1 cellular context compared by ENCODE assay signal in the genomic region with DNA sequence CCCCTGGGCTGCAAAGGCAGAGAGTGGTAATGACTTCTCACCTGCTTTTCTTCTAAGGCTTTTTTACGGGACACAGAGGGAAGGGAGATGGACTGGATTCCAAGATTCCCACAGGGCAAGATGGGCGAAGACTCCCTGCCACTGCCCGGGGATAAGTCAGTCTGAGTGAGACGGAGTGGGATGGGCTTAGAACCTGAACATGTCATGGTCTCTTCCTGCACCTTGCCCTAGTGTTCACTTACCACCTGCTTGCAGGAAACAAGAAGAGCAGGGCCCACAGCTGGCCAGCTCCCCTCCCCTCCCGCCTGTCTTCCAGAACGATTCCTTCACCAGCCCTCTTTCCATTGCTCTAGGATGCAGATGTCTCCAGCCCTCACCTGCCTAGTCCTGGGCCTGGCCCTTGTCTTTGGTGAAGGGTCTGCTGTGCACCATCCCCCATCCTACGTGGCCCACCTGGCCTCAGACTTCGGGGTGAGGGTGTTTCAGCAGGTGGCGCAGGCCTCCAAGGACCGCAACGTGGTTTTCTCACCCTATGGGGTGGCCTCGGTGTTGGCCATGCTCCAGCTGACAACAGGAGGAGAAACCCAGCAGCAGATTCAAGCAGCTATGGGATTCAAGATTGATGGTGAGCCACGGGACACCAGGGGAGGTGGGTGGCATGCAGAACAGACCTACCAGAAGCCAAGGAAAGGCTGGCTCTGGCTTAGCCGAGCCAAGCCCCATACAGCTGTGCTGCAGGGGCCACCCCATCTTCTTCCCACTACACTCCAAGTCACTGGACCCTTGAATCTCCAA.
A peak's percentile ranks its signal among the peaks of the same experiment; 100 is the strongest.
TF ChIP-seq lines count a peak whose summit lies in the region.

No MANE protein-coding gene starts in this region.

TF ChIP-seq in HepG2, 621 proteins besides CTCF, POLR2A, EP300 and RAD21 (continued from another document and continues in another):
- TF ChIP-seq ZNF281 (CRISPR knock-in tag; IDR thresholded peaks at IDR 0.05; ENCODE audit: borderline replicate concordance) (no peak), ZNF550 (CRISPR knock-in tag; IDR thresholded peaks at IDR 0.05; ENCODE audit: borderline replicate concordance) (no peak), ZNF235 (CRISPR knock-in tag; IDR thresholded peaks at IDR 0.05; ENCODE audit: borderline replicate concordance) (0 out of 2 replicates have a peak, but pooled peaks have one; percentile 25), ZFP91 (CRISPR knock-in tag; IDR thresholded peaks at IDR 0.05; ENCODE audit: borderline replicate concordance) (no peak), ZFP37 (CRISPR knock-in tag; IDR thresholded peaks at IDR 0.05; ENCODE audit: borderline replicate concordance) (peak; percentile 61; the same call in 1 of the 2 replicates), ZNF512B (CRISPR knock-in tag; IDR thresholded peaks at IDR 0.05; ENCODE audit: borderline replicate concordance) (no peak), CENPT (CRISPR knock-in tag; IDR thresholded peaks at IDR 0.05; ENCODE audit: low read depth) (no peak), GATA4 (IDR thresholded peaks at IDR 0.05; ENCODE audit: borderline replicate concordance, low read depth) (0 out of 2 replicates have a peak, but pooled peaks have one; percentile 21), ZFY (CRISPR knock-in tag; IDR thresholded peaks at IDR 0.05) (peak; percentile 18; the same call in 1 of the 2 replicates), ZNF816 (CRISPR knock-in tag; IDR thresholded peaks at IDR 0.05; ENCODE audit: borderline replicate concordance) (peak; percentile 67), AKAP8 (CRISPR knock-in tag; IDR thresholded peaks at IDR 0.05) (peak; percentile 88), ZSCAN29 (CRISPR knock-in tag; conservative IDR thresholded peaks at IDR 0.05) (no peak; the same call in 1 of the 2 replicates), HCFC1 (IDR thresholded peaks at IDR 0.05; ENCODE audit: low read depth, low read length) (no peak), SSRP1 (CRISPR knock-in tag; IDR thresholded peaks at IDR 0.05) (no peak), MATR3 (CRISPR knock-in tag; IDR thresholded peaks at IDR 0.05) (no peak), NKX3-1 (CRISPR knock-in tag; IDR thresholded peaks at IDR 0.05) (no peak), POLR2G (IDR thresholded peaks at IDR 0.05; ENCODE audit: low read depth, low read length) (peak; percentile 24; the same call in 1 of the 2 replicates), MED1 (CRISPR knock-in tag; IDR thresholded peaks at IDR 0.05) (peak; percentile 25), CBX2 (IDR thresholded peaks at IDR 0.05; ENCODE audit: low read depth, low read length) (no peak), CBX2 (CRISPR knock-in tag; IDR thresholded peaks at IDR 0.05; ENCODE audit: low read depth) (no peak), SNAPC2 (CRISPR knock-in tag; IDR thresholded peaks at IDR 0.05) (no peak; the same call in 1 of the 2 replicates), ZNF652 (CRISPR knock-in tag; IDR thresholded peaks at IDR 0.05; ENCODE audit: borderline replicate concordance, low read depth) (no peak), ZNF367 (CRISPR knock-in tag; IDR thresholded peaks at IDR 0.05; ENCODE audit: borderline replicate concordance) (no peak), ATF1 (CRISPR knock-in tag; IDR thresholded peaks at IDR 0.05) (no peak), ZNF512 (CRISPR knock-in tag; IDR thresholded peaks at IDR 0.05) (peak; percentile 91), ZFP41 (CRISPR knock-in tag; IDR thresholded peaks at IDR 0.05; ENCODE audit: borderline replicate concordance) (no peak), FOXM1 (CRISPR knock-in tag; IDR thresholded peaks at IDR 0.05) (no peak), SIN3A (IDR thresholded peaks at IDR 0.05; ENCODE audit: borderline replicate concordance, low read depth, low read length) (0 out of 2 replicates have a peak, but pooled peaks have one; percentile 40), ZNF451 (CRISPR knock-in tag; IDR thresholded peaks at IDR 0.05) (0 out of 2 replicates have a peak, but pooled peaks have one; percentile 56), ZSCAN31 (CRISPR knock-in tag; IDR thresholded peaks at IDR 0.05; ENCODE audit: low read depth) (no peak), ZNF513 (CRISPR knock-in tag; conservative IDR thresholded peaks at IDR 0.05) (0 out of 2 replicates have a peak, but pooled peaks have one; percentile 7), NR1H2 (CRISPR knock-in tag; IDR thresholded peaks at IDR 0.05; ENCODE audit: borderline replicate concordance, low read depth) (peak; percentile 61; the same call in 1 of the 2 replicates)
- TF ChIP-seq, protein P1, sequence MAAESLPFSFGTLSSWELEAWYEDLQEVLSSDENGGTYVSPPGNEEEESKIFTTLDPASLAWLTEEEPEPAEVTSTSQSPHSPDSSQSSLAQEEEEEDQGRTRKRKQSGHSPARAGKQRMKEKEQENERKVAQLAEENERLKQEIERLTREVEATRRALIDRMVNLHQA (CRISPR knock-in tag; IDR thresholded peaks at IDR 0.05): no peak
- TF ChIP-seq, protein P2, sequence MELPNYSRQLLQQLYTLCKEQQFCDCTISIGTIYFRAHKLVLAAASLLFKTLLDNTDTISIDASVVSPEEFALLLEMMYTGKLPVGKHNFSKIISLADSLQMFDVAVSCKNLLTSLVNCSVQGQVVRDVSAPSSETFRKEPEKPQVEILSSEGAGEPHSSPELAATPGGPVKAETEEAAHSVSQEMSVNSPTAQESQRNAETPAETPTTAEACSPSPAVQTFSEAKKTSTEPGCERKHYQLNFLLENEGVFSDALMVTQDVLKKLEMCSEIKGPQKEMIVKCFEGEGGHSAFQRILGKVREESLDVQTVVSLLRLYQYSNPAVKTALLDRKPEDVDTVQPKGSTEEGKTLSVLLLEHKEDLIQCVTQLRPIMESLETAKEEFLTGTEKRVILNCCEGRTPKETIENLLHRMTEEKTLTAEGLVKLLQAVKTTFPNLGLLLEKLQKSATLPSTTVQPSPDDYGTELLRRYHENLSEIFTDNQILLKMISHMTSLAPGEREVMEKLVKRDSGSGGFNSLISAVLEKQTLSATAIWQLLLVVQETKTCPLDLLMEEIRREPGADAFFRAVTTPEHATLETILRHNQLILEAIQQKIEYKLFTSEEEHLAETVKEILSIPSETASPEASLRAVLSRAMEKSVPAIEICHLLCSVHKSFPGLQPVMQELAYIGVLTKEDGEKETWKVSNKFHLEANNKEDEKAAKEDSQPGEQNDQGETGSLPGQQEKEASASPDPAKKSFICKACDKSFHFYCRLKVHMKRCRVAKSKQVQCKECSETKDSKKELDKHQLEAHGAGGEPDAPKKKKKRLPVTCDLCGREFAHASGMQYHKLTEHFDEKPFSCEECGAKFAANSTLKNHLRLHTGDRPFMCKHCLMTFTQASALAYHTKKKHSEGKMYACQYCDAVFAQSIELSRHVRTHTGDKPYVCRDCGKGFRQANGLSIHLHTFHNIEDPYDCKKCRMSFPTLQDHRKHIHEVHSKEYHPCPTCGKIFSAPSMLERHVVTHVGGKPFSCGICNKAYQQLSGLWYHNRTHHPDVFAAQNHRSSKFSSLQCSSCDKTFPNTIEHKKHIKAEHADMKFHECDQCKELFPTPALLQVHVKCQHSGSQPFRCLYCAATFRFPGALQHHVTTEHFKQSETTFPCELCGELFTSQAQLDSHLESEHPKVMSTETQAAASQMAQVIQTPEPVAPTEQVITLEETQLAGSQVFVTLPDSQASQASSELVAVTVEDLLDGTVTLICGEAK (IDR thresholded peaks at IDR 0.05): no peak
- TF ChIP-seq, protein P2 (CRISPR knock-in tag; IDR thresholded peaks at IDR 0.05): peak; percentile 38
